8 cellular contexts compared by ENCODE assay signal in genomic region chr7:26167293-26167934, GRCh38. TPM values are rescaled to one million over a fixed set of nuclear protein-coding genes. Genes with fewer than 3 reads are reported as not detected.
DNase-seq lines count a peak whose midpoint lies in the region; ATAC-seq and TF ChIP-seq lines count a peak whose summit lies in the region.
"Had no signal": no experiment of that assay in that cellular context is flagged by ENCODE, and none has a peak within 500 bp of the region (broad histone marks: within the 10 kb centered on the region; RNA-seq: fewer than 3 reads in every experiment).

No MANE protein-coding gene starts in this region.

- peak overlapping the region in 1 of 10 donors; percentile 14 for H3K4me3 Mint-ChIP-seq in naive thymus-derived CD4-positive, alpha-beta T cell
- H3K4me3 Mint-ChIP-seq in chondrocyte (ENCODE audit: unreplicated experiment): no peak overlapping the region

- H3K4me1 Mint-ChIP-seq in naive thymus-derived CD4-positive, alpha-beta T cell: peaks cover 9 to 56% (median 13%) of the 10 kb centered on the region in 7 donors
- H3K4me1 Mint-ChIP-seq in chondrocyte (ENCODE audit: low read depth): no peaks in the 10 kb centered on the region

- ATAC-seq in GM18909 (IDR thresholded peaks at IDR 0.05; ENCODE audit: poor library complexity, unreplicated experiment): peak; percentile 89
- ATAC-seq in naive thymus-derived CD4-positive, alpha-beta T cell: peak; percentile 84
- ATAC-seq in HG03378 (IDR thresholded peaks at IDR 0.05; ENCODE audit: unreplicated experiment): no peak

- H3K9me3 Mint-ChIP-seq in naive thymus-derived CD4-positive, alpha-beta T cell: peaks cover 0 to 5% (median 0%) of the 10 kb centered on the region in 11 donors
- peaks cover 5% of the 10 kb centered on the region for H3K9me3 Mint-ChIP-seq in chondrocyte (ENCODE audit: low read depth)

- BruUV-seq in PC-9 (replicated peaks; lab: Mats Ljungman, UMichigan): no TSS peak

- TF ChIP-seq CTCF in HEK293 (tag by site-specific recombination; IDR thresholded peaks at IDR 0.05) (no peak), PC-9 (conservative IDR thresholded peaks at IDR 0.05) (no peak), chondrocyte (IDR thresholded peaks at IDR 0.05) (no peak)

- H3K9me2 ChIP-seq in PC-9 (ENCODE audit: insufficient read depth): no peaks in the 10 kb centered on the region

- H3K4me3 ChIP-seq in HEK293 (ENCODE audit: low read depth, low read length) (no peak overlapping the region), PC-9 (peak overlapping the region; percentile 33; the same call in 1 of the 2 replicates)
- H3K4me3 ChIP-seq in naive thymus-derived CD4-positive, alpha-beta T cell (ENCODE audit: low read length): no peak overlapping the region

- peaks cover 53% of the 10 kb centered on the region for H3F3A ChIP-seq in PC-9 (ENCODE audit: insufficient read depth, low read depth)

- POLR2A ChIA-PET in HEK293 (lab: Yijun Ruan, JAX) (interaction anchor here (0.9 kb wide), 1 partner anchor 15 kb away, joined by 3 read pairs; the partner anchor contains the start of gene NFE2L3), PC-9 (lab: Charles Lee; ENCODE audit: unreplicated experiment) (interaction anchor here (0.6 to 0.7 kb wide), 2 partner anchors 41 to 221 kb away, joined by 3 to 5 read pairs; no protein-coding TSS in a partner anchor)
- POLR2A ChIA-PET in naive thymus-derived CD4-positive, alpha-beta T cell (lab: Charles Lee): interaction anchor here (0.6 to 1.4 kb wide), 5 partner anchors 9 to 31 kb away, joined by 3 to 10 read pairs (median 3); no protein-coding TSS in a partner anchor

- H3K4me1 ChIP-seq in HEK293 (ENCODE audit: control insufficient read depth, insufficient read depth, low read length) (peaks cover 7% of the 10 kb centered on the region), PC-9 (replicated peaks; ENCODE audit: insufficient read depth) (peaks cover 62% of the 10 kb centered on the region)
- peaks cover 0 to 15% of the 10 kb centered on the region in 2 donors for H3K4me1 ChIP-seq in naive thymus-derived CD4-positive, alpha-beta T cell (ENCODE audit: control insufficient read depth in 2 of 2, insufficient read depth in 2 of 2, low read length in 2 of 2)

- H3K27ac ChIP-seq in HEK293 (ENCODE audit: extremely low read depth, low read depth, low read length): no peak overlapping the region
- peak overlapping the region; percentile 86 for H3K27ac ChIP-seq in PC-9
- no peak overlapping the region for H3K27ac ChIP-seq in naive thymus-derived CD4-positive, alpha-beta T cell (ENCODE audit: low read depth, low read length)

- intact Hi-C loops in PC-9 (cut with micrococcal nuclease; ENCODE audit: unreplicated experiment) (loop anchor here (1.0 kb wide), 1 partner anchor 8 kb away; no protein-coding TSS in a partner anchor), posterior vena cava (cut with DNase I) (no loop called here)
- intact Hi-C loops in naive thymus-derived CD4-positive, alpha-beta T cell (cut with micrococcal nuclease): loop anchor here in 1 of 2 donors (2.0 kb wide), 1 partner anchor 17 kb away; no protein-coding TSS in a partner anchor

- CTCF ChIA-PET in HEK293 (lab: Yijun Ruan, JAX) (interaction anchor here (0.6 to 1.3 kb wide), 3 partner anchors 73 to 89 kb away, joined by 3 read pairs; no protein-coding TSS in a partner anchor), PC-9 (lab: Charles Lee) (no interaction called here)
- CTCF ChIA-PET in naive thymus-derived CD4-positive, alpha-beta T cell (lab: Charles Lee): interaction anchor here (0.6 to 1.3 kb wide), 6 partner anchors 10 to 566 kb away, joined by 3 to 8 read pairs (median 3); partner anchors contain the start of gene NFE2L3

- H3K9me3 ChIP-seq in HEK293 (ENCODE audit: control insufficient read depth, insufficient read depth, low read depth, low read length): no peaks in the 10 kb centered on the region
- peaks cover 19% of the 10 kb centered on the region; the same call in 1 of the 2 replicates for H3K9me3 ChIP-seq in PC-9 (ENCODE audit: insufficient read depth, low read depth)
- H3K9me3 ChIP-seq in naive thymus-derived CD4-positive, alpha-beta T cell (ENCODE audit: control insufficient read depth in 2 of 3, low read length in 3 of 3): no peaks in the 10 kb centered on the region

- peaks cover 98% of the 10 kb centered on the region for H3K79me2 ChIP-seq in PC-9 (ENCODE audit: low read depth)

- peak overlapping the region in 6 of 9 donors; percentile 1 to 73 (median 30) for H3K27ac Mint-ChIP-seq in naive thymus-derived CD4-positive, alpha-beta T cell
- no peak overlapping the region for H3K27ac Mint-ChIP-seq in chondrocyte (ENCODE audit: unreplicated experiment)

- peak overlapping the region; percentile 70 for H3K4me2 ChIP-seq in PC-9

- H3K36me3 ChIP-seq in HEK293 (ENCODE audit: control insufficient read depth in 2 of 2, insufficient read depth in 1 of 2, low read length in 2 of 2) (peaks cover 0 to 2% of the 10 kb centered on the region in 2 experiments; a peak in 2 of 3 replicates), PC-9 (ENCODE audit: low read depth) (peaks cover 36% of the 10 kb centered on the region)
- H3K36me3 ChIP-seq in naive thymus-derived CD4-positive, alpha-beta T cell (ENCODE audit: control insufficient read depth in 2 of 3, insufficient read depth in 3 of 3, low read length in 3 of 3): peaks cover 0 to 8% (median 0%) of the 10 kb centered on the region in 3 experiments

- no peaks in the 10 kb centered on the region; the same call in none of the 2 replicates for H4K20me1 ChIP-seq in PC-9 (ENCODE audit: insufficient read depth)

- H3K27me3 ChIP-seq in PC-9 (ENCODE audit: insufficient read depth, low read depth): no peaks in the 10 kb centered on the region
- no peaks in the 10 kb centered on the region for H3K27me3 ChIP-seq in naive thymus-derived CD4-positive, alpha-beta T cell (ENCODE audit: control insufficient read depth in 2 of 2, insufficient read depth in 2 of 2, low read length in 2 of 2)

- H3K36me3 Mint-ChIP-seq in naive thymus-derived CD4-positive, alpha-beta T cell: peaks cover 0 to 62% (median 13%) of the 10 kb centered on the region in 5 donors
- H3K36me3 Mint-ChIP-seq in chondrocyte (ENCODE audit: low read depth): peaks cover 2% of the 10 kb centered on the region

- H3K27me3 Mint-ChIP-seq in naive thymus-derived CD4-positive, alpha-beta T cell: no peaks in the 10 kb centered on the region
- peaks cover 2% of the 10 kb centered on the region for H3K27me3 Mint-ChIP-seq in chondrocyte (ENCODE audit: low read depth)

- H2AFZ ChIP-seq in PC-9: peak overlapping the region; percentile 20; the same call in 1 of the 2 replicates

- DNase-seq in PC-9 (no peak), chondrocyte (ENCODE audit: low spot score) (no peak), posterior vena cava (ENCODE audit: low spot score) (no peak)
- no peak for DNase-seq in naive thymus-derived CD4-positive, alpha-beta T cell
- DNase-seq: mammary epithelial cell had no signal

TF ChIP-seq in HEK293, 187 proteins besides CTCF, POLR2A, EP300 and RAD21:
- peak; percentile 37 for TF ChIP-seq PRDM6 (tag by site-specific recombination; IDR thresholded peaks at IDR 0.05)
- no peak for TF ChIP-seq ZNF362 (tag by site-specific recombination; IDR thresholded peaks at IDR 0.05)

RNA-seq across cellular contexts. Expression of gene NFE2L3, which starts 15.4 kb away (rescaled TPM):
- total RNA-seq in PC-9 (2021): 44.2 and 49.1 TPM in 2 replicates
- total RNA-seq in naive thymus-derived CD4-positive, alpha-beta T cell: 10 to 100 TPM in 1 of 5 experiments, 1 to 10 TPM in 4; 1.1 to 49.5 (median 4.5) TPM
- polyA plus RNA-seq in naive thymus-derived CD4-positive, alpha-beta T cell: 1 to 10 TPM; 2.6 to 4.8 TPM
- 0.17 to 0.79 TPM (median 0.52 TPM) in 3 replicates for total RNA-seq in chondrocyte
- total RNA-seq in posterior vena cava: 1 to 10 TPM; 1.8 to 2.0 TPM

RNA-seq across cellular contexts. Expression of gene HNRNPA2B1, which starts 33.1 kb away (rescaled TPM):
- total RNA-seq in PC-9 (2021) (526 and 792 TPM in 2 replicates), chondrocyte (311 to 604 TPM (median 313 TPM) in 3 replicates), posterior vena cava (100 to 1,000 TPM; 269 to 275 TPM)
- total RNA-seq in naive thymus-derived CD4-positive, alpha-beta T cell: 100 to 1,000 TPM; 394 to 702 (median 437) TPM
- 100 to 1,000 TPM; 612 to 833 TPM for polyA plus RNA-seq in naive thymus-derived CD4-positive, alpha-beta T cell

RNA-seq across cellular contexts. Expression of gene CBX3, which starts 34.1 kb away (rescaled TPM):
- total RNA-seq in PC-9 (2021): 282 and 308 TPM in 2 replicates
- total RNA-seq in naive thymus-derived CD4-positive, alpha-beta T cell: 100 to 1,000 TPM; 103 to 214 (median 155) TPM
- 100 to 1,000 TPM in 1 of 2 donors, 10 to 100 TPM in 1; 86.9 to 111 TPM for polyA plus RNA-seq in naive thymus-derived CD4-positive, alpha-beta T cell
- total RNA-seq in chondrocyte: 98.7 to 132 TPM (median 102 TPM) in 3 replicates
- 10 to 100 TPM; 74.2 to 94.8 TPM for total RNA-seq in posterior vena cava
